In the genomic region with DNA sequence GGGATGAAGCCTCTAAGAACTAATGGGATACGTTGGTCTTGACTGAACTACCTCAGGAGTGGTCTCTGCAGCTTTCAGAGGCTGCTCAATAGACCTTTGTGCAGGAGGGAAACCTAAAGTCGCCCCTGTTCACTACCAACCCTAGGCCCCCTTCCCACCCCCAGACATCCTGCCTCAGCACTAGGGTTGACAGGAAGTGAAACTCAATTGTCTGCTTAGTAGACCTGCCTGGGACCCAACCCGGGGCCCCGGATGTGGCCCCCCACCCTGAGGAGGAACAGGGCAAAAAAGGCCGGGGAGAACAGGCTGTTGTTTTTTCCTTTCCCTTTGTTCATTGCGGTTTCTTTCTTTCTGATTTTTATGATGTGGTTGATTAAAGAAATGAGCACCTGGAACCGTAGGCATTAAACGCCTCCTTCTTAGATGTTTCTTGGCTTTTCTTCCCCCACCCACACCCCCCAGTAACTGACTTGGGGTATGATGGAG, we compare ENCODE assay signal across 7 cellular contexts. TPM values are rescaled to one million over a fixed set of nuclear protein-coding genes. Genes with fewer than 3 reads are reported as not detected.
DNase-seq lines count a peak whose midpoint lies in the region; ATAC-seq lines count a peak whose summit lies in the region.

No MANE protein-coding gene starts in this region.

- DNase-seq in activated CD8-positive, alpha-beta T cell treated with anti-CD3 and anti-CD28 coated beads, Interleukin-2, amount 10 ng/mL, durations not matched to agents 7 days and 5 days: peak; percentile 92
- DNase-seq in right cardiac atrium (peak in 2 of 3 donors; percentile 64 to 69), middle frontal gyrus (ENCODE audit: extremely low spot score, low spot score) (no peak), H7 (no peak)
- peak; percentile 45 for DNase-seq in stimulated activated CD8-positive, alpha-beta memory T cell treated with anti-CD3 and anti-CD28 coated beads, Interleukin-15, amount 100 ng/mL, for 1 hour (ENCODE audit: low read depth)

- H3K9me3 ChIP-seq in right cardiac atrium (ENCODE audit: control insufficient read depth, low read length): no peaks in the 10 kb centered on the region

- H3K9me3 Mint-ChIP-seq in activated CD8-positive, alpha-beta T cell treated with anti-CD3 and anti-CD28 coated beads, Interleukin-2, amount 10 ng/mL, durations not matched to agents 7 days and 5 days (ENCODE audit: insufficient read depth): no peaks in the 10 kb centered on the region

- H3K4me3 Mint-ChIP-seq in activated CD8-positive, alpha-beta T cell treated with anti-CD3 and anti-CD28 coated beads, Interleukin-2, amount 10 ng/mL, durations not matched to agents 7 days and 5 days: peak overlapping the region; percentile 95

- peaks cover 10% of the 10 kb centered on the region for H3K4me1 ChIP-seq in right cardiac atrium (ENCODE audit: control insufficient read depth, insufficient read depth, low read length)

- H3K36me3 Mint-ChIP-seq in activated CD8-positive, alpha-beta T cell treated with anti-CD3 and anti-CD28 coated beads, Interleukin-2, amount 10 ng/mL, durations not matched to agents 7 days and 5 days (ENCODE audit: low read depth): peaks cover 63% of the 10 kb centered on the region

- H3K27ac ChIP-seq in right cardiac atrium (ENCODE audit: low read length): no peak overlapping the region

- H3K27ac Mint-ChIP-seq in activated CD8-positive, alpha-beta T cell treated with anti-CD3 and anti-CD28 coated beads, Interleukin-2, amount 10 ng/mL, durations not matched to agents 7 days and 5 days: peak overlapping the region; percentile 99

- H3K4me3 ChIP-seq in right cardiac atrium (ENCODE audit: low read length): no peak overlapping the region
- no peak overlapping the region for H3K4me3 ChIP-seq in H7 (ENCODE audit: insufficient read depth, low read depth, low read length)

- CTCF ChIA-PET in activated CD8-positive, alpha-beta T cell treated with anti-CD3 and anti-CD28 coated beads, Interleukin-2, amount 10 ng/mL, durations not matched to agents 7 days and 5 days (lab: Charles Lee): interaction anchor here (0.6 to 2.8 kb wide), 9 partner anchors 10 to 213 kb away, joined by 3 to 18 read pairs (median 5); a partner anchor contains a TSS

- peaks cover 42% of the 10 kb centered on the region for H3K4me1 Mint-ChIP-seq in activated CD8-positive, alpha-beta T cell treated with anti-CD3 and anti-CD28 coated beads, Interleukin-2, amount 10 ng/mL, durations not matched to agents 7 days and 5 days (ENCODE audit: low read depth)

- no peaks in the 10 kb centered on the region for H3K27me3 Mint-ChIP-seq in activated CD8-positive, alpha-beta T cell treated with anti-CD3 and anti-CD28 coated beads, Interleukin-2, amount 10 ng/mL, durations not matched to agents 7 days and 5 days (ENCODE audit: low read depth)

- POLR2A ChIA-PET in activated CD8-positive, alpha-beta T cell treated with anti-CD3 and anti-CD28 coated beads, Interleukin-2, amount 10 ng/mL, durations not matched to agents 7 days and 5 days (lab: Charles Lee): interaction anchor here (0.6 to 8.9 kb wide), 9 partner anchors 11 to 796 kb away, joined by 3 to 139 read pairs (median 4); a partner anchor contains a TSS

- H3K36me3 ChIP-seq in H7 (replicated peaks; ENCODE audit: control insufficient read depth, insufficient read depth, low read length): no peaks in the 10 kb centered on the region

- intact Hi-C loops in right cardiac atrium (cut with DNase I): loop anchor here in 2 of 4 donors (5.0 to 10.0 kb wide), 3 partner anchors 85 to 112 kb away; a partner anchor contains a TSS

- no peaks in the 10 kb centered on the region for H3K27me3 ChIP-seq in right cardiac atrium (ENCODE audit: control insufficient read depth, insufficient read depth)
- peaks cover 31% of the 10 kb centered on the region for H3K27me3 ChIP-seq in H7 (ENCODE audit: control insufficient read depth, insufficient read depth, low read length)

- 58% methylated on average over 8 of the region's 8 CpGs for WGBS in right cardiac atrium

- ATAC-seq in GM19452 (IDR thresholded peaks at IDR 0.05; ENCODE audit: unreplicated experiment): peak; percentile 38
- ATAC-seq in HG03571 (IDR thresholded peaks at IDR 0.05; ENCODE audit: unreplicated experiment): peak; percentile 43
- ATAC-seq in activated CD8-positive, alpha-beta T cell treated with anti-CD3 and anti-CD28 coated beads, Interleukin-2, amount 10 ng/mL, durations not matched to agents 7 days and 5 days: peak; percentile 44
- ATAC-seq in right cardiac atrium: no peak

RNA-seq across cellular contexts. Expression of a gene that starts 1.6 kb away (rescaled TPM):
- total RNA-seq in activated CD8-positive, alpha-beta T cell treated with anti-CD3 and anti-CD28 coated beads, Interleukin-2, amount 10 ng/mL, durations not matched to agents 7 days and 5 days: 100 to 1,000 TPM; 541 to 575 TPM
- total RNA-seq in right cardiac atrium: 10 to 100 TPM; 11.3 to 25.9 (median 20.3) TPM
- 20.3 TPM for polyA plus RNA-seq in right cardiac atrium
- 7.9 and 10.9 TPM in 2 replicates for total RNA-seq in H7 (2014; rRNA removed; shearing (Covaris generic))

RNA-seq across cellular contexts. Expression of a gene that starts 1.7 kb away (rescaled TPM):
- total RNA-seq in activated CD8-positive, alpha-beta T cell treated with anti-CD3 and anti-CD28 coated beads, Interleukin-2, amount 10 ng/mL, durations not matched to agents 7 days and 5 days: 10 to 100 TPM; 51.6 to 52.2 TPM
- total RNA-seq in right cardiac atrium: 10 to 100 TPM; 15.4 to 19.0 (median 16.9) TPM
- polyA plus RNA-seq in right cardiac atrium: 25.7 TPM
- 94.2 and 97.8 TPM in 2 replicates for total RNA-seq in H7 (2014; rRNA removed; shearing (Covaris generic))

RNA-seq across cellular contexts. Expression of a gene that starts 36.5 kb away (rescaled TPM):
- total RNA-seq in activated CD8-positive, alpha-beta T cell treated with anti-CD3 and anti-CD28 coated beads, Interleukin-2, amount 10 ng/mL, durations not matched to agents 7 days and 5 days: under 1 TPM; 0.10 to 0.55 TPM
- total RNA-seq in right cardiac atrium: 1 to 10 TPM in 3 of 4 donors, under 1 TPM in 1; 0.86 to 2.2 (median 1.2) TPM
- 0.45 TPM for polyA plus RNA-seq in right cardiac atrium
- 28.4 and 38.1 TPM in 2 replicates for total RNA-seq in H7 (2014; rRNA removed; shearing (Covaris generic))

RNA-seq across cellular contexts. Expression of a gene that starts 37.3 kb away (rescaled TPM):
- total RNA-seq in activated CD8-positive, alpha-beta T cell treated with anti-CD3 and anti-CD28 coated beads, Interleukin-2, amount 10 ng/mL, durations not matched to agents 7 days and 5 days: 100 to 1,000 TPM; 128 to 130 TPM
- total RNA-seq in right cardiac atrium: 10 to 100 TPM; 12.7 to 17.2 (median 13.6) TPM
- 8.1 TPM for polyA plus RNA-seq in right cardiac atrium
- total RNA-seq in H7 (2014; rRNA removed; shearing (Covaris generic)): 63.3 and 68.0 TPM in 2 replicates

RNA-seq across cellular contexts. Expression of a gene that starts 44.5 kb away (rescaled TPM):
- total RNA-seq in activated CD8-positive, alpha-beta T cell treated with anti-CD3 and anti-CD28 coated beads, Interleukin-2, amount 10 ng/mL, durations not matched to agents 7 days and 5 days: 10 to 100 TPM; 51.9 to 52.9 TPM
- total RNA-seq in right cardiac atrium: 100 to 1,000 TPM; 111 to 132 (median 119) TPM
- polyA plus RNA-seq in right cardiac atrium: 86.4 TPM
- 52.1 and 52.4 TPM in 2 replicates for total RNA-seq in H7 (2014; rRNA removed; shearing (Covaris generic))

Comparison
In these comparisons a context has a peak if more than half of its experiments do, and no peak if none do; other contexts are left out.
1. ATAC-seq: peak in GM19452 (single experiment), HG03571 (single experiment) and activated CD8-positive, alpha-beta T cell treated with anti-CD3 and anti-CD28 coated beads, Interleukin-2, amount 10 ng/mL, durations not matched to agents 7 days and 5 days (single experiment); none in right cardiac atrium (0 of 2).
2. DNase-seq: peak in activated CD8-positive, alpha-beta T cell treated with anti-CD3 and anti-CD28 coated beads, Interleukin-2, amount 10 ng/mL, durations not matched to agents 7 days and 5 days (single experiment), right cardiac atrium (2 of 3) and stimulated activated CD8-positive, alpha-beta memory T cell treated with anti-CD3 and anti-CD28 coated beads, Interleukin-15, amount 100 ng/mL, for 1 hour (single experiment); none in middle frontal gyrus (single experiment) and H7 (single experiment).
3. RNA of a gene that starts 1.6 kb away (total RNA-seq): 541 to 575 TPM in activated CD8-positive, alpha-beta T cell treated with anti-CD3 and anti-CD28 coated beads, Interleukin-2, amount 10 ng/mL, durations not matched to agents 7 days and 5 days; 11.3 to 25.9 TPM in right cardiac atrium and 7.9 to 10.9 TPM in H7; every median in the first group is over 10 times any median in the second.